In the genomic region with DNA sequence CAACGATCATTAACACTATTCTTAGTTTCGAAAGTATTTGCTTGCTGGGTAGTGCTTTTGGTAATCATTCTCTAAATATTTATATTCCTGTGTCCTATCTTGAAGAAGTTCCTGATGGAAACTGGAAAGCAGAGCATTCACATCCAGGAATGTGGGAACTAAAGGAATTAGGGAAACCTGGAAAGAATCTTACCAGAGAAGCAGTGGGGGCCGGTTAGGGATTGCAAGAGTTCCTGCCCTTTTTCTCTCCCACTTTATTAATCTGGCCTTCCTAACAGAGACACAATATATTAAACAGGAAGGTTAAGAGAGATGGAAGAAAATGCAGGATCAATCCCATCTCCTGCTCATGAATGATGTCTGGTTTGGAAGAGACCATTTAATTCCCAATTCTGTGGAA, we compare ENCODE assay signal across 8 cellular contexts. TPM values are rescaled to one million over a fixed set of nuclear protein-coding genes. Genes with fewer than 3 reads are reported as not detected.
A peak's percentile ranks its signal among the peaks of the same experiment; 100 is the strongest.
DNase-seq lines count a peak whose midpoint lies in the region; TF ChIP-seq lines count a peak whose summit lies in the region.

No MANE protein-coding gene starts in this region.

- peak overlapping the region; percentile 77 for H3K4me3 ChIP-seq in SJCRH30
- peak overlapping the region in 2 of 4 donors; percentile 65 to 81 for H3K4me3 ChIP-seq in esophagus squamous epithelium

- no peak for TF ChIP-seq CTCF in esophagus squamous epithelium (IDR thresholded peaks at IDR 0.05)
- TF ChIP-seq CTCF in progenitor cell of endocrine pancreas (IDR thresholded peaks at IDR 0.05; ENCODE audit: unreplicated experiment), result no peak

- no peaks in the 10 kb centered on the region for H3K9me3 Mint-ChIP-seq in progenitor cell of endocrine pancreas (ENCODE audit: low read depth)

- H3K4me1 Mint-ChIP-seq in progenitor cell of endocrine pancreas (ENCODE audit: low read depth), result peaks cover 38% of the 10 kb centered on the region

- intact Hi-C loops in esophagus squamous epithelium (cut with DNase I), result loop anchor here (5.0 kb wide), 1 partner anchor 110 kb away; no protein-coding TSS in a partner anchor

- peak overlapping the region; percentile 88 for H3K27ac Mint-ChIP-seq in progenitor cell of endocrine pancreas

- DNase-seq in G401 (ENCODE audit: low spot score) (peak; percentile 29), SJCRH30 (peak in 1 of 2 experiments; percentile 19), esophagus squamous epithelium (lab: John Stamatoyannopoulos, UW) (no peak), progenitor cell of endocrine pancreas (ENCODE audit: low spot score, unreplicated experiment) (no peak), NCI-H2081 (lab: John Stamatoyannopoulos, UW) (no peak), NCI-H1694 (lab: John Stamatoyannopoulos, UW) (no peak), NCI-H748 treated with DMSO at 0.1 percent for 48 hours (lab: John Stamatoyannopoulos, UW) (no peak), DMS 273 treated with DMSO at 0.1 percent for 48 hours (lab: John Stamatoyannopoulos, UW) (no peak)

- H3K4me1 ChIP-seq in SJCRH30, result peaks cover 54% of the 10 kb centered on the region
- peaks cover 11 to 59% (median 35%) of the 10 kb centered on the region in 3 donors for H3K4me1 ChIP-seq in esophagus squamous epithelium

- H3K27ac ChIP-seq in SJCRH30 (no peak overlapping the region), esophagus squamous epithelium (peak overlapping the region; percentile 98 to 99 (median 98))

- no peaks in the 10 kb centered on the region for H3K27me3 Mint-ChIP-seq in progenitor cell of endocrine pancreas

- WGBS in esophagus squamous epithelium, 2 donors, result 61 to 67% methylated on average over 3 of the region's 3 CpGs

- H3K9me3 ChIP-seq in SJCRH30 (replicated peaks) (no peaks in the 10 kb centered on the region), esophagus squamous epithelium (no peaks in the 10 kb centered on the region)

- H3K27me3 ChIP-seq in SJCRH30, result no peaks in the 10 kb centered on the region
- no peaks in the 10 kb centered on the region for H3K27me3 ChIP-seq in esophagus squamous epithelium

- H3K4me3 Mint-ChIP-seq in progenitor cell of endocrine pancreas (ENCODE audit: low read depth), result peak overlapping the region; percentile 75

- no peak for TF ChIP-seq POLR2A in esophagus squamous epithelium (IDR thresholded peaks at IDR 0.05)

- no peaks in the 10 kb centered on the region for H3K36me3 Mint-ChIP-seq in progenitor cell of endocrine pancreas (ENCODE audit: insufficient read depth)

- in situ Hi-C loops in G401 (cut with HindIII; ENCODE audit: low sequenced_read_pairs), result no loop called here

- H3K36me3 ChIP-seq in SJCRH30, result no peaks in the 10 kb centered on the region
- H3K36me3 ChIP-seq in esophagus squamous epithelium, result no peaks in the 10 kb centered on the region

RNA-seq across cellular contexts. Expression of gene C4orf51, which starts 52.1 kb away (rescaled TPM):
- not detected in 2 replicates for total RNA-seq in G401 (2014; rRNA removed; shearing (Covaris generic))
- not detected in 2 replicates for total RNA-seq in SJCRH30 (2014; rRNA removed; shearing (Covaris generic))
- total RNA-seq in esophagus squamous epithelium (not detected), progenitor cell of endocrine pancreas (not detected in 2 replicates)
